1 cellular context compared by ENCODE assay signal in genomic region chr14:67503331-67503730, GRCh38.
TF ChIP-seq lines count a peak whose summit lies in the region.

No MANE protein-coding gene starts in this region.

TF ChIP-seq in H1, 55 proteins besides CTCF, POLR2A, EP300 and RAD21 (continued from another document):
- TF ChIP-seq BCL11A (IDR thresholded peaks at IDR 0.05; ENCODE audit: low read depth in 2 of 2, low read length in 2 of 2) (no peak), FOSL1 (IDR thresholded peaks at IDR 0.05; ENCODE audit: insufficient read depth, low read depth, low read length) (no peak), CHD2 (IDR thresholded peaks at IDR 0.05; ENCODE audit: low read length) (no peak), SAP30 (IDR thresholded peaks at IDR 0.05; ENCODE audit: insufficient read depth, insufficient replicate concordance, low read length) (no peak), ASH2L (IDR thresholded peaks at IDR 0.05; ENCODE audit: low read length) (no peak), SRF (IDR thresholded peaks at IDR 0.05; ENCODE audit: low read depth, low read length) (no peak), PHF8 (conservative IDR thresholded peaks at IDR 0.05; ENCODE audit: low read depth, low read length) (no peak)
